Comparison of ENCODE assay signal across 12 cellular contexts in genomic region chr15:73923156-73923487, GRCh38. TPM values are rescaled to one million over a fixed set of nuclear protein-coding genes. Genes with fewer than 3 reads are reported as not detected.
DNase-seq lines count a peak whose midpoint lies in the region; ATAC-seq, FAIRE-seq and TF ChIP-seq lines count a peak whose summit lies in the region.
"Had no signal": no experiment of that assay in that cellular context is flagged by ENCODE, and none has a peak within 500 bp of the region (broad histone marks: within the 10 kb centered on the region; RNA-seq: fewer than 3 reads in every experiment).

No MANE protein-coding gene starts in this region.

- TF ChIP-seq CTCF in WERI-Rb-1 (IDR thresholded peaks at IDR 0.05; ENCODE audit: low read depth, low read length) (no peak), glutamatergic neuron (IDR thresholded peaks at IDR 0.05; ENCODE audit: partially characterized antibody, unreplicated experiment) (no peak), psoas muscle (IDR thresholded peaks at IDR 0.05) (no peak)

- no peak overlapping the region for H3K4me3 ChIP-seq in CD8-positive, alpha-beta memory T cell (ENCODE audit: low read length)
- H3K4me3 ChIP-seq in WERI-Rb-1 (ENCODE audit: low read depth, low read length): no peak overlapping the region
- no peak overlapping the region for H3K4me3 ChIP-seq in psoas muscle
- H3K4me3 ChIP-seq in small intestine (ENCODE audit: low read depth in 1 of 2, low read length in 2 of 2): no peak overlapping the region

- no peaks in the 10 kb centered on the region for H3K27me3 Mint-ChIP-seq in CD8-positive, alpha-beta memory T cell
- H3K27me3 Mint-ChIP-seq in glutamatergic neuron (ENCODE audit: unreplicated experiment): peaks cover 12% of the 10 kb centered on the region

- POLR2A ChIA-PET in CD8-positive, alpha-beta memory T cell (lab: Charles Lee): no interaction called here

- peaks cover under 1 to 3% (median under 1%) of the 10 kb centered on the region in 5 donors for H3K9me3 Mint-ChIP-seq in CD8-positive, alpha-beta memory T cell
- H3K9me3 Mint-ChIP-seq in glutamatergic neuron (ENCODE audit: unreplicated experiment): peaks cover 13% of the 10 kb centered on the region

- H3K4me1 Mint-ChIP-seq in CD8-positive, alpha-beta memory T cell: peaks cover 34 to 55% (median 43%) of the 10 kb centered on the region in 3 donors
- H3K4me1 Mint-ChIP-seq in glutamatergic neuron (ENCODE audit: low read depth, unreplicated experiment): peaks cover 52% of the 10 kb centered on the region

- no peak for ATAC-seq in psoas muscle
- no peak for ATAC-seq in GM18861 (IDR thresholded peaks at IDR 0.05; ENCODE audit: unreplicated experiment)

- H3K4me3 Mint-ChIP-seq in CD8-positive, alpha-beta memory T cell: peak overlapping the region in 1 of 7 donors; percentile 18
- H3K4me3 Mint-ChIP-seq in glutamatergic neuron (ENCODE audit: unreplicated experiment): peak overlapping the region; percentile 77

- H3K27ac ChIP-seq in CD8-positive, alpha-beta memory T cell (ENCODE audit: low read depth, low read length): no peak overlapping the region
- H3K27ac ChIP-seq in WERI-Rb-1 (peak overlapping the region; percentile 90), psoas muscle (peak overlapping the region; percentile 56), small intestine (ENCODE audit: low read depth in 1 of 2, low read length in 1 of 2) (no peak overlapping the region)
- H3K27ac ChIP-seq: KMS-11 had no signal

- no peaks in the 10 kb centered on the region for H3K27me3 ChIP-seq in CD8-positive, alpha-beta memory T cell (ENCODE audit: insufficient read depth, low read length, poor library complexity, severe bottlenecking)
- H3K27me3 ChIP-seq in WERI-Rb-1 (ENCODE audit: insufficient read depth, low read depth, severe bottlenecking) (no peaks in the 10 kb centered on the region), psoas muscle (ENCODE audit: insufficient read depth in 3 of 3, low read length in 2 of 3) (peaks cover 0 to 9% (median 6%) of the 10 kb centered on the region in 3 donors), small intestine (ENCODE audit: control insufficient read depth in 2 of 2, insufficient read depth in 2 of 2, low read length in 2 of 2) (no peaks in the 10 kb centered on the region)

- no peak for DNase-seq in CD8-positive, alpha-beta memory T cell
- DNase-seq in WERI-Rb-1 (no peak), glutamatergic neuron (no peak), psoas muscle (no peak), dedifferentiated amniotic fluid mesenchymal stem cell (ENCODE audit: extremely low spot score) (no peak), small intestine (no peak), NCI-H524 treated with DMSO at 0.1 percent for 48 hours (lab: John Stamatoyannopoulos, UW) (no peak)
- DNase-seq: cortex of kidney, SW 1271 had no signal

- no peaks in the 10 kb centered on the region for H3K9me3 ChIP-seq in CD8-positive, alpha-beta memory T cell (ENCODE audit: low read length)
- H3K9me3 ChIP-seq in WERI-Rb-1 (ENCODE audit: severe bottlenecking): peaks cover 11% of the 10 kb centered on the region
- no peaks in the 10 kb centered on the region for H3K9me3 ChIP-seq in psoas muscle
- no peaks in the 10 kb centered on the region for H3K9me3 ChIP-seq in small intestine (ENCODE audit: control insufficient read depth, low read depth)

- H3K4me1 ChIP-seq in CD8-positive, alpha-beta memory T cell (ENCODE audit: insufficient read depth, low read length): peaks cover 27% of the 10 kb centered on the region
- H3K4me1 ChIP-seq in psoas muscle (peaks cover 30% of the 10 kb centered on the region), small intestine (ENCODE audit: control insufficient read depth in 2 of 2, insufficient read depth in 1 of 2, low read depth in 1 of 2, low read length in 1 of 2) (no peaks in the 10 kb centered on the region)

- 49 to 71% (median 53%) methylated on average over 6 to 7 of the region's 7 CpGs for WGBS in psoas muscle, 3 donors
- 59 to 78% (median 77%) methylated on average over 7 of the region's 7 CpGs for WGBS in small intestine, 3 donors

- H3K36me3 ChIP-seq in CD8-positive, alpha-beta memory T cell (ENCODE audit: insufficient read depth, low read length): no peaks in the 10 kb centered on the region
- H3K36me3 ChIP-seq in WERI-Rb-1 (peaks cover 18% of the 10 kb centered on the region), psoas muscle (ENCODE audit: insufficient read depth in 1 of 2, low read depth in 1 of 2) (no peaks in the 10 kb centered on the region), small intestine (ENCODE audit: control insufficient read depth in 2 of 2, insufficient read depth in 2 of 2, low read length in 2 of 2) (no peaks in the 10 kb centered on the region)

- H3K36me3 Mint-ChIP-seq in CD8-positive, alpha-beta memory T cell: peaks cover 9 to 15% (median 10%) of the 10 kb centered on the region in 3 donors
- peaks cover 10% of the 10 kb centered on the region for H3K36me3 Mint-ChIP-seq in glutamatergic neuron (ENCODE audit: unreplicated experiment)

- H3K27ac Mint-ChIP-seq in CD8-positive, alpha-beta memory T cell: peak overlapping the region in 5 of 8 donors; percentile 24 to 80 (median 68)
- peak overlapping the region; percentile 92 for H3K27ac Mint-ChIP-seq in glutamatergic neuron (ENCODE audit: unreplicated experiment)
- H3K27ac Mint-ChIP-seq: progenitor cell of endocrine pancreas had no signal

- FAIRE-seq in small intestine (lab: Jason Lieb, UNC): no peak

- intact Hi-C loops in psoas muscle (cut with DNase I): no loop called here

- CTCF ChIA-PET in CD8-positive, alpha-beta memory T cell (lab: Charles Lee): interaction anchor here (1.4 kb wide), 2 partner anchors 9 to 28 kb away, joined by 3 read pairs; no protein-coding TSS in a partner anchor

RNA-seq across cellular contexts. Expression of gene LOXL1, which starts 3.1 kb away (rescaled TPM):
- total RNA-seq in CD8-positive, alpha-beta memory T cell: 1 to 10 TPM; 1.3 to 1.5 TPM
- polyA plus RNA-seq in CD8-positive, alpha-beta memory T cell: 3.1 TPM
- 163 TPM for total RNA-seq in glutamatergic neuron (ENCODE audit: unreplicated experiment)
- 1 to 10 TPM; 5.1 to 8.7 (median 6.3) TPM for total RNA-seq in psoas muscle
- polyA plus RNA-seq in psoas muscle: 1 to 10 TPM; 1.6 to 5.1 (median 4.3) TPM
- 1 to 10 TPM; 2.2 to 6.1 (median 3.8) TPM for polyA plus RNA-seq in small intestine

RNA-seq across cellular contexts. Expression of gene TBC1D21, which starts 49.8 kb away (rescaled TPM):
- total RNA-seq in CD8-positive, alpha-beta memory T cell: not detected
- polyA plus RNA-seq in CD8-positive, alpha-beta memory T cell: not detected
- total RNA-seq in glutamatergic neuron (ENCODE audit: unreplicated experiment) (not detected), psoas muscle (not detected)
- polyA plus RNA-seq in psoas muscle (not detected), small intestine (not detected)
- total RNA-seq: progenitor cell of endocrine pancreas had no signal

Comparison
In these comparisons a context has a peak if more than half of its experiments do, and no peak if none do; other contexts are left out.
1. H3K27ac ChIP-seq: peak in WERI-Rb-1 (single experiment) and psoas muscle (single experiment); none in CD8-positive, alpha-beta memory T cell (single experiment) and small intestine (0 of 2).
2. RNA of gene LOXL1, which starts 3.1 kb away (total RNA-seq): 163 TPM in glutamatergic neuron (single experiment); 5.1 to 8.7 TPM in psoas muscle and 1.3 to 1.5 TPM in CD8-positive, alpha-beta memory T cell; every median in the first group is over 10 times any median in the second.